ENCODE assay signal across 11 cellular contexts in genomic region chr7:135441791-135442190, GRCh38.
DNase-seq lines count a peak whose midpoint lies in the region; ATAC-seq and TF ChIP-seq lines count a peak whose summit lies in the region.
"Had no signal": no experiment of that assay in that cellular context is flagged by ENCODE, and none has a peak within 500 bp of the region (broad histone marks: within the 10 kb centered on the region; RNA-seq: fewer than 3 reads in every experiment).

No MANE protein-coding gene starts in this region.

- no peak for TF ChIP-seq RAD21 in Ishikawa (IDR thresholded peaks at IDR 0.05; ENCODE audit: low read depth)

- DNase-seq in GM03348 (ENCODE audit: low spot score) (peak; percentile 3), astrocyte of the hippocampus (ENCODE audit: low read depth, low spot score) (peak; percentile 51), lung microvascular endothelial cell (ENCODE audit: low read depth in 2 of 2) (peak; percentile 12 to 21), NCI-H2081 treated with DMSO at 0.1 percent for 48 hours (lab: John Stamatoyannopoulos, UW) (no peak), hippocampal formation (lab: John Stamatoyannopoulos, UW) (no peak)
- DNase-seq: activated CD4-positive, alpha-beta T cell treated with anti-CD3 and anti-CD28 coated beads, Interleukin-2, amount 10 ng/mL, durations not matched to agents 24 days and 14 days; DMS79 treated with DMSO at 0.1 percent for 48 hours; esophagus squamous epithelium; left cardiac atrium had no signal

- ATAC-seq in GM19395 (IDR thresholded peaks at IDR 0.05; ENCODE audit: unreplicated experiment), result no peak

- no peak for TF ChIP-seq EP300 in Ishikawa (IDR thresholded peaks at IDR 0.05; ENCODE audit: borderline replicate concordance)

TF ChIP-seq in Ishikawa, 13 proteins besides CTCF, POLR2A, EP300 and RAD21:
- TF ChIP-seq YY1 (IDR thresholded peaks at IDR 0.05; ENCODE audit: low read depth), result no peak
- TF ChIP-seq TAF1 (IDR thresholded peaks at IDR 0.05; ENCODE audit: low read depth), result no peak
- TF ChIP-seq, protein P1, sequence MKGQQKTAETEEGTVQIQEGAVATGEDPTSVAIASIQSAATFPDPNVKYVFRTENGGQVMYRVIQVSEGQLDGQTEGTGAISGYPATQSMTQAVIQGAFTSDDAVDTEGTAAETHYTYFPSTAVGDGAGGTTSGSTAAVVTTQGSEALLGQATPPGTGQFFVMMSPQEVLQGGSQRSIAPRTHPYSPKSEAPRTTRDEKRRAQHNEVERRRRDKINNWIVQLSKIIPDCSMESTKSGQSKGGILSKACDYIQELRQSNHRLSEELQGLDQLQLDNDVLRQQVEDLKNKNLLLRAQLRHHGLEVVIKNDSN (IDR thresholded peaks at IDR 0.05), result no peak
- TF ChIP-seq NFIC (IDR thresholded peaks at IDR 0.05), result peak; percentile 32; the same call in 1 of the 2 replicates
- TF ChIP-seq REST (IDR thresholded peaks at IDR 0.05; ENCODE audit: low read depth), result peak; percentile 79
TF ChIP-seq in Ishikawa: peak in this region for 2.

Comparison
In these comparisons a context has a peak if more than half of its experiments do, and no peak if none do; other contexts are left out.
1. DNase-seq: peak in GM03348 (single experiment), astrocyte of the hippocampus (single experiment) and lung microvascular endothelial cell (2 of 2); none in NCI-H2081 treated with DMSO at 0.1 percent for 48 hours (single experiment) and hippocampal formation (0 of 2).